Comparison of ENCODE assay signal across 23 cellular contexts in genomic region chr3:51933471-51934138, GRCh38. TPM values are rescaled to one million over a fixed set of nuclear protein-coding genes. Genes with fewer than 3 reads are reported as not detected.
"Had no signal": no experiment of that assay in that cellular context is flagged by ENCODE, and none has a peak within 500 bp of the region (broad histone marks: within the 10 kb centered on the region; RNA-seq: fewer than 3 reads in every experiment).

No MANE protein-coding gene starts in this region.

- H3K27me3 ChIP-seq: breast epithelium, colonic mucosa, esophagus squamous epithelium, gastrocnemius medialis, neutrophil, right lobe of liver, upper lobe of right lung had no signal

- H3K4me1 ChIP-seq: breast epithelium, colonic mucosa, esophagus squamous epithelium, gastrocnemius medialis, parathyroid adenoma, right lobe of liver, upper lobe of right lung had no signal

- DNase-seq: activated CD4-positive, alpha-beta T cell treated with anti-CD3 and anti-CD28 coated beads, Interleukin-2, amount 10 ng/mL, durations not matched to agents 24 days and 14 days; activated naive CD4-positive, alpha-beta T cell treated with Interleukin-2 at 50 U/mL for 16 hours; activated naive CD8-positive, alpha-beta T cell treated with anti-CD3 and anti-CD28 coated beads for 36 hours; activated T-cell treated with anti-CD3 and anti-CD28 coated beads, Interleukin-2, amount 50 U/mL, for 4 hours; colonic mucosa; esophagus squamous epithelium; gastrocnemius medialis; hippocampal formation; stimulated activated CD4-positive, alpha-beta T cell treated with anti-CD3 and anti-CD28 coated beads, Interleukin-2, amount 100 ng/mL, for 48 hours; stimulated activated CD8-positive, alpha-beta memory T cell treated with anti-CD3 and anti-CD28 coated beads, Interleukin-4, amount 100 ng/mL, for 48 hours; stimulated activated naive CD4-positive, alpha-beta T cell had no signal

- FAIRE-seq: islet of Langerhans had no signal

- H3K36me3 ChIP-seq: breast epithelium, colonic mucosa had no signal

- H2AFZ ChIP-seq: parathyroid adenoma had no signal

- H3K9me3 ChIP-seq: breast epithelium, colonic mucosa, esophagus squamous epithelium, gastrocnemius medialis, neutrophil, right lobe of liver, upper lobe of right lung had no signal

- H3K27ac ChIP-seq: breast epithelium, colonic mucosa, esophagus squamous epithelium, gastrocnemius medialis, neutrophil, parathyroid adenoma, right lobe of liver, upper lobe of right lung had no signal

- H3K4me3 ChIP-seq: breast epithelium, colonic mucosa, esophagus squamous epithelium, gastrocnemius medialis, right lobe of liver, smooth muscle cell, upper lobe of right lung had no signal

- H3K9ac ChIP-seq: parathyroid adenoma had no signal

- H3K4me2 ChIP-seq: smooth muscle cell had no signal

- H3K79me2 ChIP-seq: parathyroid adenoma had no signal

- ATAC-seq: activated T-cell treated with anti-CD3 and anti-CD28 coated beads, Interleukin-2, amount 50 U/mL, for 4 hours; gastrocnemius medialis; upper lobe of right lung had no signal

RNA-seq across cellular contexts. Expression of gene GPR62, which starts 21.6 kb away (rescaled TPM):
- total RNA-seq: activated CD4-positive, alpha-beta memory T cell treated with anti-CD3 and anti-CD28 coated beads, Interleukin-2, amount 10 ng/mL, durations not matched to agents 7 days and 5 days; activated CD4-positive, alpha-beta T cell treated with anti-CD3 and anti-CD28 coated beads, Interleukin-2, amount 10 ng/mL, durations not matched to agents 24 days and 14 days; activated naive CD8-positive, alpha-beta T cell treated with anti-CD3 and anti-CD28 coated beads for 36 hours; activated T-cell treated with anti-CD3 and anti-CD28 coated beads, Interleukin-2, amount 50 U/mL, for 4 hours; colonic mucosa; myocyte; T-helper 2 cell treated with Interferon-gamma antibody and Interleukin-4, amounts not matched to agents 100 ng/mL and 5 ng/mL, for 36 hours; upper lobe of right lung had no signal

RNA-seq across cellular contexts. Expression of gene IQCF1, which starts 30.5 kb away (rescaled TPM):
- total RNA-seq: activated CD4-positive, alpha-beta memory T cell treated with anti-CD3 and anti-CD28 coated beads, Interleukin-2, amount 10 ng/mL, durations not matched to agents 7 days and 5 days; activated CD4-positive, alpha-beta T cell treated with anti-CD3 and anti-CD28 coated beads, Interleukin-2, amount 10 ng/mL, durations not matched to agents 24 days and 14 days; activated naive CD8-positive, alpha-beta T cell treated with anti-CD3 and anti-CD28 coated beads for 36 hours; activated T-cell treated with anti-CD3 and anti-CD28 coated beads, Interleukin-2, amount 50 U/mL, for 4 hours; breast epithelium; colonic mucosa; esophagus squamous epithelium; gastrocnemius medialis; liver; myocyte; right lobe of liver; smooth muscle cell; T-helper 2 cell treated with Interferon-gamma antibody and Interleukin-4, amounts not matched to agents 100 ng/mL and 5 ng/mL, for 36 hours; upper lobe of right lung had no signal
- polyA plus RNA-seq: liver, smooth muscle cell, thymus had no signal
